Comparison of ENCODE assay signal across 9 cellular contexts in the genomic region with DNA sequence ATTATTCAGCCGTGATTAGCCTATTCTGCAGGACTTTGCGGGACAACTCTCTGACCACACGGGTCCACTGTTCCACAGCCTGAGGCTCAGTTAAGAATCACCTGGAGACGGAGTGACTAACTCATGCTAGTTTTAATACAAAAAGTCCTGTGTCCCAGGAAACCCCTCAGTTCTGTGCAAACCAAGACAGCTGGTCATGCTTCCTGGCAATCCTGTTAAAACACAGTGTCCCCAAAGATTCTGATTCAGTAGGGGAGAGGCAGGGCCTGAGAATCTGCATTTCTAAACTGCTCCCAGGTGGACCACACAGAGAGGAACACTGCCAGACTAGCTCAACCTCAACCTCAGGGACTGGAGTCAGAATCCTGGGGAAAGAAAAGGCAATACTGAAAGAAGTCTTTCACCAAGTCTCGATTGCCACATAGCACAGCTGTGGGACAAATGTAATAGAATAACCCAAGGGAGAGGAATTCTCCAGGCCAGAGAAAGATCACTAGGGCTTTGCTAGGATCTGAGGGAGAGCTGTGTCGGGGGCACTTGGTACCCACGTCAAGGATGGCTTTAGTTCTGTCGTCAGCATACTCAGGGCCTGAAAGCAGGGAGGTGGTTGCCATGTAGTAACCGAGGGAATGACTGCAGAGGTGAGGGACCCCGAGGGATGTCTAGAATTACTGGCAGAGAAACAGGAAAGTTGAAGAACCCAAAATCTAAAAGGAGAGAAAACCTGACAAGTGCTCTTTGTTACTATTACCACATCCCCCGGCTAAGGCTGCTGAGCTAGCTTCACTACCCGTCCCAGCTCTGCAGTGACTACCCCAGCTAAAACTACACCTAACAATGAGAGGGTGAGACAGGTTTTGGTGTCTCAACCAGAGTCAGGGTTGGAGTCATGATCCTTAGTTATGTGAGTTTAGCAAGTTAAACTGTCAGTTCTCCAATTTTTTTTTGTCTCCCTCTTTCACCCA.
DNase-seq lines count a peak whose midpoint lies in the region; FAIRE-seq and TF ChIP-seq lines count a peak whose summit lies in the region.
"Had no signal": no experiment of that assay in that cellular context is flagged by ENCODE, and none has a peak within 500 bp of the region (broad histone marks: within the 10 kb centered on the region; RNA-seq: fewer than 3 reads in every experiment).

No MANE protein-coding gene starts in this region.

- TF ChIP-seq CTCF in foreskin fibroblast (IDR thresholded peaks at IDR 0.05; ENCODE audit: low read depth, low read length) (no peak), retinal pigment epithelial cell (conservative IDR thresholded peaks at IDR 0.05; ENCODE audit: low read depth, low read length) (peak; percentile 46), D721Med (IDR thresholded peaks at IDR 0.05; ENCODE audit: insufficient read depth, missing control alignments) (no peak)

- H3K4me3 ChIP-seq in foreskin fibroblast (ENCODE audit: low read depth in 1 of 2, low read length in 2 of 2) (peak overlapping the region in 1 of 2 donors; percentile 19), retinal pigment epithelial cell (ENCODE audit: low read length) (no peak overlapping the region)

- DNase-seq in GM04503 (ENCODE audit: low read depth) (peak; percentile 34), SW480 (ENCODE audit: low spot score) (peak; percentile 22), foreskin fibroblast (peak; percentile 52 to 75), retinal pigment epithelial cell (ENCODE audit: low read depth) (peak; percentile 18), GM19240 (ENCODE audit: insufficient read length, low spot score) (no peak), LoVo (ENCODE audit: low spot score) (no peak), retina (no peak), D721Med (ENCODE audit: insufficient read length, low spot score) (no peak)
- DNase-seq: NCI-H1694 had no signal

- no peak for FAIRE-seq in D721Med (lab: Jason Lieb, UNC)

Comparison
In these comparisons a context has a peak if more than half of its experiments do, and no peak if none do; other contexts are left out.
1. DNase-seq: peak in GM04503 (single experiment), SW480 (single experiment), foreskin fibroblast (2 of 2) and retinal pigment epithelial cell (single experiment); none in GM19240 (single experiment), LoVo (single experiment), retina (single experiment) and D721Med (single experiment).